Comparison of ENCODE assay signal across 13 cellular contexts in genomic region chr13:45362939-45363338, GRCh38. TPM values are rescaled to one million over a fixed set of nuclear protein-coding genes. Genes with fewer than 3 reads are reported as not detected.
DNase-seq lines count a peak whose midpoint lies in the region; ATAC-seq, FAIRE-seq and TF ChIP-seq lines count a peak whose summit lies in the region.
"Had no signal": no experiment of that assay in that cellular context is flagged by ENCODE, and none has a peak within 500 bp of the region (broad histone marks: within the 10 kb centered on the region; RNA-seq: fewer than 3 reads in every experiment).

No MANE protein-coding gene starts in this region.

- H3K27me3 ChIP-seq in KMS-11 (ENCODE audit: insufficient read depth, low read depth) (no peaks in the 10 kb centered on the region), kidney epithelial cell (ENCODE audit: control insufficient read depth, insufficient read depth, low read length) (no peaks in the 10 kb centered on the region), ascending aorta (no peaks in the 10 kb centered on the region)

- H3K36me3 ChIP-seq in KMS-11 (ENCODE audit: insufficient read depth) (no peaks in the 10 kb centered on the region), kidney epithelial cell (ENCODE audit: control insufficient read depth, insufficient read depth, low read length) (no peaks in the 10 kb centered on the region), ascending aorta (peaks cover 15 to 33% of the 10 kb centered on the region in 2 donors)

- H3K27me3 Mint-ChIP-seq in WTC11 (ENCODE audit: low read depth) = no peaks in the 10 kb centered on the region; the same call in 1 of the 2 replicates

- no peak overlapping the region for H3K4me2 ChIP-seq in KMS-11

- H4K20me1 ChIP-seq in KMS-11 (ENCODE audit: insufficient read depth) = no peaks in the 10 kb centered on the region

- H3K27ac Mint-ChIP-seq in WTC11 = no peak overlapping the region

- CTCF ChIA-PET in WTC11 (lab: Charles Lee) = interaction anchor here (0.5 to 2.2 kb wide), 17 partner anchors 9 to 1452 kb away, joined by 3 to 26 read pairs (median 4); partner anchors contain the start of genes SLC25A30 and TPT1

- POLR2A ChIA-PET in WTC11 (lab: Charles Lee) = interaction anchor here (0.9 kb wide), 1 partner anchor 22 kb away, joined by 4 read pairs; the partner anchor contains the start of gene TPT1

- no peak overlapping the region for H2AFZ ChIP-seq in KMS-11 (ENCODE audit: low read depth)

- H3K4me3 ChIP-seq in KMS-11 (IDR thresholded peaks at IDR 0.05; ENCODE audit: insufficient read depth, low read depth, low read length) (no peak overlapping the region), kidney epithelial cell (ENCODE audit: low read depth, low read length) (no peak overlapping the region), ascending aorta (no peak overlapping the region)
- H3K4me3 ChIP-seq: coronary artery, lung had no signal

- H3K27ac ChIP-seq in KMS-11 = no peak overlapping the region
- H3K27ac ChIP-seq in ascending aorta = no peak overlapping the region
- H3K27ac ChIP-seq: coronary artery had no signal

- TF ChIP-seq CTCF in GM12873 (IDR thresholded peaks at IDR 0.05; ENCODE audit: insufficient read depth, low read depth, low read length, missing control alignments) = peak; percentile 37
- 0 out of 2 replicates have a peak, but pooled peaks have one; percentile 16 for TF ChIP-seq CTCF in KMS-11 (conservative IDR thresholded peaks at IDR 0.05; ENCODE audit: low read depth, low read length)
- TF ChIP-seq CTCF in WTC11 (IDR thresholded peaks at IDR 0.05) = peak; percentile 54
- TF ChIP-seq CTCF in kidney epithelial cell (IDR thresholded peaks at IDR 0.05; ENCODE audit: insufficient read depth, low read length, poor library complexity, severe bottlenecking) = peak; percentile 1
- no peak for TF ChIP-seq CTCF in ascending aorta (IDR thresholded peaks at IDR 0.05)

- peaks cover 25% of the 10 kb centered on the region for H3K4me1 Mint-ChIP-seq in WTC11

- H3K36me3 Mint-ChIP-seq in WTC11 = peaks cover 35% of the 10 kb centered on the region

- H3K9ac ChIP-seq in KMS-11 = no peak overlapping the region

- intact Hi-C loops in ascending aorta (cut with DNase I) = no loop called here

- no peaks in the 10 kb centered on the region for H3K9me3 ChIP-seq in ascending aorta

- ATAC-seq in WTC11 (peak; percentile 91), GM21381 (IDR thresholded peaks at IDR 0.05; ENCODE audit: unreplicated experiment) (no peak)

- FAIRE-seq in urothelium cell line (lab: Jason Lieb, UNC) = no peak
- FAIRE-seq: frontal cortex had no signal

- no peak overlapping the region for H3K4me3 Mint-ChIP-seq in WTC11

- DNase-seq in WTC11 (ENCODE audit: low spot score) (peak; percentile 68), kidney epithelial cell (ENCODE audit: low read depth) (no peak), ascending aorta (ENCODE audit: low spot score in 2 of 2) (no peak), urothelium cell line (ENCODE audit: low spot score) (no peak)
- DNase-seq: DMS79, KG1, NCI-H510A had no signal

- no peaks in the 10 kb centered on the region for H3K79me2 ChIP-seq in KMS-11 (ENCODE audit: insufficient read depth, low read depth)

- peaks cover 12% of the 10 kb centered on the region for H3K4me1 ChIP-seq in KMS-11 (ENCODE audit: low read depth, poor library complexity, severe bottlenecking)
- peaks cover 0 to 2% of the 10 kb centered on the region in 2 donors for H3K4me1 ChIP-seq in ascending aorta

- peaks cover 10% of the 10 kb centered on the region for H3K9me3 Mint-ChIP-seq in WTC11

TF ChIP-seq in WTC11, 78 proteins besides CTCF, POLR2A, EP300 and RAD21:
- TF ChIP-seq ELF4 (CRISPR knock-in tag; IDR thresholded peaks at IDR 0.05; ENCODE audit: low read depth) (no peak), ZBTB43 (CRISPR knock-in tag; IDR thresholded peaks at IDR 0.05) (no peak), FOXK1 (CRISPR knock-in tag; IDR thresholded peaks at IDR 0.05) (no peak), ZNF281 (CRISPR knock-in tag; IDR thresholded peaks at IDR 0.05) (no peak), KAT7 (CRISPR knock-in tag; IDR thresholded peaks at IDR 0.05; ENCODE audit: borderline replicate concordance) (no peak), NR1H2 (CRISPR knock-in tag; IDR thresholded peaks at IDR 0.05) (no peak), E2F5 (CRISPR knock-in tag; IDR thresholded peaks at IDR 0.05) (no peak), ZBTB21 (CRISPR knock-in tag; IDR thresholded peaks at IDR 0.05; ENCODE audit: borderline replicate concordance) (no peak), ZNF121 (CRISPR knock-in tag; IDR thresholded peaks at IDR 0.05) (no peak), E2F4 (CRISPR knock-in tag; IDR thresholded peaks at IDR 0.05; ENCODE audit: borderline replicate concordance, low read depth) (no peak)

RNA-seq across cellular contexts. Expression of gene TPT1, which starts 22.0 kb away (rescaled TPM):
- total RNA-seq in WTC11 (2021) = 1,861 to 2,091 TPM (median 2,076 TPM) in 3 replicates
- total RNA-seq in kidney epithelial cell = 2,692 and 3,236 TPM in 2 replicates
- 2,079 TPM for total RNA-seq in ascending aorta

RNA-seq across cellular contexts. Expression of gene SLC25A30, which starts 55.2 kb away (rescaled TPM):
- total RNA-seq in WTC11 (2021) (8.2 to 9.8 TPM (median 8.6 TPM) in 3 replicates), kidney epithelial cell (9.7 and 14.0 TPM in 2 replicates), ascending aorta (1.9 TPM)

Comparison
In these comparisons a context has a peak if more than half of its experiments do, and no peak if none do; other contexts are left out.
1. CTCF ChIP-seq: peak in GM12873 (single experiment), KMS-11 (single experiment), WTC11 (single experiment) and kidney epithelial cell (single experiment); none in ascending aorta (0 of 3).